ENCODE assay signal across 12 cellular contexts in the genomic region with DNA sequence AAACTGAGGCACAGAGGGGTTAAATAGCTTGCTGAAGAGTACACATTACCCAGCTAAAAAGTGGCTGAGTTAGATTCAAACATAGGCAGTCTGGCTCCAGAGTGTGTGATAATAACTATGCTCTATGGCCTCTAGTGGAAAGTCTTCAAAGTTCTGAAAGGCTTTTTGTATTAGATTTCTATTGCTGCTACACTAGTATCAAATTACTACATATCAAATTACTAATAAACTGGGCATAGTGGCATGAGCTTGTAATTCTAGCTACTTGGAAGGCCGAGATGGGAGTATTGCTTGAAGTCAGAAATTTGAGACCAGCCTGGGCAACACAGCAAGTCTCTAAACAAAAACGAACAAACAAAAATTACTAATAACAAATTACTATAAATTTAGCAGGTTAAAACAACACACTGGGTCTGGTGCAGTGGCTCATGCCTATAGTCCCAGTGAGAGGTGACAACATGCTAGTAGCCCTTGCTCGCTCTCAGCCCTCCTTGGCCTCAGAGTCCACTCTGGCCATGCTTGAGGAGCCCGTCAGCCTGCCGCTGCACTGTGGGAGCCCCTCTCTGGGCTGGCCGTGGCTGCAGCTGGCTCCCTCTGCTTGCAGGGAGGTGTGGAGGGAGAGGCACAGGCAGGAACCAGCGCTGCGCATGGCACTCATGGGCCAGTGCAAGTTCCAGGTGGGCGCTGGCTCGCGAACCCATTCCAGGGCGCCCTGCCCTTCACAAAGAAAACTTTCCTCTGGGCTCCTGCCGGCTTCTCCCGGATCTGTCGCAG.
"Had no signal": no experiment of that assay in that cellular context is flagged by ENCODE, and none has a peak within 500 bp of the region (broad histone marks: within the 10 kb centered on the region; RNA-seq: fewer than 3 reads in every experiment).

No MANE protein-coding gene starts in this region.

- H3K4me3 ChIP-seq: lower lobe of right lung, pancreas, skin epidermis had no signal

- H3K9me3 ChIP-seq: pancreas had no signal

- H3K27ac ChIP-seq: brain microvascular endothelial cell, lower lobe of right lung, pancreas, skin epidermis, VCaP had no signal

- H3K27me3 ChIP-seq: brain microvascular endothelial cell, pancreas had no signal

- DNase-seq: activated CD4-positive, alpha-beta memory T cell treated with anti-CD3 and anti-CD28 coated beads for 36 hours; activated effector memory CD4-positive, alpha-beta T cell treated with anti-CD3 and anti-CD28 coated beads, Interleukin-2, amount 50 U/mL, for 16 hours; activated T-cell treated with anti-CD3 and anti-CD28 coated beads, Interleukin-2, amount 50 U/mL, for 4 hours; brain microvascular endothelial cell; hippocampal formation; lower lobe of right lung; naive B cell; retina; stimulated activated CD4-positive, alpha-beta T cell treated with anti-CD3 and anti-CD28 coated beads, Interleukin-4, amount 100 ng/mL, for 4 hours had no signal

- H3K4me1 ChIP-seq: lower lobe of right lung, pancreas had no signal

- H3K36me3 ChIP-seq: brain microvascular endothelial cell, lower lobe of right lung, pancreas had no signal
